1 cellular context compared by ENCODE assay signal in the genomic region with DNA sequence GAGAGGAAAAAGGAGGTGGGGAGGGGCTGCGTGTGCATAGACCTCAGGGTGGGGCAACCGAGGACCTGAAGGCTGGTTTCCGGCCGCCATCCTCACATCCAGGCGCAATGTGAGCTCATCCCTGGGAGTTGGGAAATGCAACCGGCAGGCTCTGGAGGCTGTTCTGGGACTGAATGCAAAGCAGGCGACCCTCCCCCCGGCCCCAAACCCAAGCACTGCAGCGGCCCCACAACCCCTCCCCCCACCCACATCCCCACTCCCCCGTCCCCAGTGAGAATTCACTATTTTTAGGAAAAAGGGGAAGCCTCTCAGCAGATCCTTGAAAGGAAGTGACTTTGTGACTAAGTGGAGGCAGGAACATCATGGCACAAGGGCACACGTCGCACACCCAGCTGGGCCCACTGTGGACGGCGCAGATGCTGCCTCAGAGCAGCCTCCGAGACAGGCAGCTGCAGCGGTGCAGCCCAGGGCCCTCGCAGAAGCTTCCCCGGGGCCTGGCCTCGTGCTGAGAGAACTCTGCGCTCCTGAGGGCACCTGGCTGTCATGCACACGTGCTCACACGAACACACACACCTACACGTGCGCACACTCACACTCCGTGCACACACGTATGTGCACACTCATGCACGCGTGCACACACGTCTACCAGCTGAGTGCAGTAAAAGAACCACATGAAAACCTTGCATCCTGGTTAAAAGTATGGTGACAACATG.
TF ChIP-seq lines count a peak whose summit lies in the region.

No MANE protein-coding gene starts in this region.

TF ChIP-seq in WTC11, 78 proteins besides CTCF, POLR2A, EP300 and RAD21 (continued from another document):
- TF ChIP-seq CREB1 (CRISPR knock-in tag; IDR thresholded peaks at IDR 0.05) (no peak), JUN (CRISPR knock-in tag; IDR thresholded peaks at IDR 0.05) (no peak), ZNF671 (CRISPR knock-in tag; IDR thresholded peaks at IDR 0.05) (no peak), ATF3 (CRISPR knock-in tag; conservative IDR thresholded peaks at IDR 0.05) (no peak), TEAD1 (CRISPR knock-in tag; IDR thresholded peaks at IDR 0.05) (no peak), ATF2 (CRISPR knock-in tag; IDR thresholded peaks at IDR 0.05; ENCODE audit: borderline replicate concordance, low read depth) (no peak), GTF2I (CRISPR knock-in tag; conservative IDR thresholded peaks at IDR 0.05) (no peak), MYBL2 (CRISPR knock-in tag; IDR thresholded peaks at IDR 0.05) (no peak), CREM (CRISPR knock-in tag; IDR thresholded peaks at IDR 0.05) (no peak)
- TF ChIP-seq, protein P1, sequence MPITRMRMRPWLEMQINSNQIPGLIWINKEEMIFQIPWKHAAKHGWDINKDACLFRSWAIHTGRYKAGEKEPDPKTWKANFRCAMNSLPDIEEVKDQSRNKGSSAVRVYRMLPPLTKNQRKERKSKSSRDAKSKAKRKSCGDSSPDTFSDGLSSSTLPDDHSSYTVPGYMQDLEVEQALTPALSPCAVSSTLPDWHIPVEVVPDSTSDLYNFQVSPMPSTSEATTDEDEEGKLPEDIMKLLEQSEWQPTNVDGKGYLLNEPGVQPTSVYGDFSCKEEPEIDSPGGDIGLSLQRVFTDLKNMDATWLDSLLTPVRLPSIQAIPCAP (CRISPR knock-in tag; IDR thresholded peaks at IDR 0.05), result no peak
